Comparison of ENCODE assay signal across 8 cellular contexts in the genomic region with DNA sequence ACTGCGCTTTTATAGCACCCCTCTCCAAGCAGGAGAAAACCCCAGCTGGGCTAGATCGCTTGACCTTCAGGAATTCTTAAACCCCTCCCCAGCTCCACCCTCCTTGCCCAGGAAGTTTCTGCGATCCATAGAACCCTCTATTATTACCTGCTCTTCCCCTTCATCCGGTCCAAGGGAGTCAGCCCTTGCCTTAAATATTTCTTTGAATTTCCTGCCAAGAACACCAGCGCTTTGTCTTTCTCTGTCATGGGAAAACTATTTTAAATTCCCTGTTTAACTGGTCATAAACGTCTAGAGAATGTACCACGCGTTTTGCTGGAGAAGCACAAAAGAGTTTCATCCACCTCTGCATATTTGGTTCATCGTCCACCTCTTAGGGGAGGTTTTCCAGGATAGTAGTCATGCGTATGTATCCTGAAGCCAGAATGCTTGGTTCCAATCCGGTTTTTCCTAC. TPM values are rescaled to one million over a fixed set of nuclear protein-coding genes. Genes with fewer than 3 reads are reported as not detected.
DNase-seq lines count a peak whose midpoint lies in the region; ATAC-seq lines count a peak whose summit lies in the region.

No MANE protein-coding gene starts in this region.

- DNase-seq in NCI-H69 (lab: John Stamatoyannopoulos, UW): peak; percentile 51
- DNase-seq in effector memory CD8-positive, alpha-beta T cell: no peak
- no peak for DNase-seq in naive B cell
- no peak for DNase-seq in anterior cingulate cortex (lab: John Stamatoyannopoulos, UW)
- DNase-seq in HCEC 1CT: no peak

- H3K27me3 Mint-ChIP-seq in effector memory CD8-positive, alpha-beta T cell: peaks cover 17% of the 10 kb centered on the region in 2 donors
- peaks cover 10 to 17% (median 14%) of the 10 kb centered on the region in 3 donors for H3K27me3 Mint-ChIP-seq in naive B cell

- peaks cover 16% of the 10 kb centered on the region for H3K36me3 Mint-ChIP-seq in effector memory CD8-positive, alpha-beta T cell (ENCODE audit: insufficient read depth)
- peaks cover 7 to 10% of the 10 kb centered on the region in 2 donors for H3K36me3 Mint-ChIP-seq in naive B cell

- H2AFZ ChIP-seq in ACC112 (ENCODE audit: low read length, unreplicated experiment): peak overlapping the region; percentile 59

- peaks cover 19 to 27% of the 10 kb centered on the region in 2 donors for H3K4me1 Mint-ChIP-seq in effector memory CD8-positive, alpha-beta T cell (ENCODE audit: low read depth in 2 of 2)
- peaks cover 25 to 32% (median 29%) of the 10 kb centered on the region in 3 donors for H3K4me1 Mint-ChIP-seq in naive B cell

- H3K4me3 ChIP-seq in ACC112 (ENCODE audit: low read depth, low read length): peak overlapping the region; percentile 94

- ATAC-seq in GM18909 (IDR thresholded peaks at IDR 0.05; ENCODE audit: poor library complexity, unreplicated experiment) (peak; percentile 13), naive B cell (ENCODE audit: low read depth in 2 of 2) (peak in 1 of 2 donors; percentile 3), HG02623 (IDR thresholded peaks at IDR 0.05; ENCODE audit: unreplicated experiment) (no peak)
- no peak for ATAC-seq in effector memory CD8-positive, alpha-beta T cell (replicated peaks)

- H3K27ac Mint-ChIP-seq in effector memory CD8-positive, alpha-beta T cell: peak overlapping the region; percentile 93 to 98
- peak overlapping the region in 4 of 6 donors; percentile 54 to 98 (median 94) for H3K27ac Mint-ChIP-seq in naive B cell

- H3K27me3 ChIP-seq in ACC112 (ENCODE audit: insufficient read depth, low read length): no peaks in the 10 kb centered on the region

- no peaks in the 10 kb centered on the region for H3K36me3 ChIP-seq in ACC112 (ENCODE audit: insufficient read depth, low read length)

- H3K79me2 ChIP-seq in ACC112 (ENCODE audit: control insufficient read depth, insufficient read depth, low read length, unreplicated experiment): peaks cover 24% of the 10 kb centered on the region

- peak overlapping the region; percentile 90 to 100 for H3K4me3 Mint-ChIP-seq in effector memory CD8-positive, alpha-beta T cell
- peak overlapping the region; percentile 90 to 100 (median 98) for H3K4me3 Mint-ChIP-seq in naive B cell

- no peak overlapping the region for H3K27ac ChIP-seq in ACC112 (ENCODE audit: low read depth, low read length)

- H3K4me1 ChIP-seq in ACC112 (ENCODE audit: control insufficient read depth, insufficient read depth, low read length, unreplicated experiment): peaks cover 5% of the 10 kb centered on the region

- no peaks in the 10 kb centered on the region for H3K9me3 Mint-ChIP-seq in effector memory CD8-positive, alpha-beta T cell
- peaks cover 0 to 2% (median 0%) of the 10 kb centered on the region in 7 donors for H3K9me3 Mint-ChIP-seq in naive B cell

RNA-seq across cellular contexts. Expression of gene TRAF6, which starts 0.5 kb away (rescaled TPM):
- 10 to 100 TPM; 13.3 to 33.1 (median 15.6) TPM for polyA plus RNA-seq in naive B cell (ENCODE audit: low read depth in 6 of 6)

RNA-seq across cellular contexts. Expression of gene RAG1, which starts 57.2 kb away (rescaled TPM):
- 1 to 10 TPM in 1 of 6 donors, under 1 TPM in 2, not detected in 3; 0.23 to 1.3 (median 0.43) TPM for polyA plus RNA-seq in naive B cell (ENCODE audit: low read depth in 6 of 6)
